ENCODE assay signal across 9 cellular contexts in the genomic region with DNA sequence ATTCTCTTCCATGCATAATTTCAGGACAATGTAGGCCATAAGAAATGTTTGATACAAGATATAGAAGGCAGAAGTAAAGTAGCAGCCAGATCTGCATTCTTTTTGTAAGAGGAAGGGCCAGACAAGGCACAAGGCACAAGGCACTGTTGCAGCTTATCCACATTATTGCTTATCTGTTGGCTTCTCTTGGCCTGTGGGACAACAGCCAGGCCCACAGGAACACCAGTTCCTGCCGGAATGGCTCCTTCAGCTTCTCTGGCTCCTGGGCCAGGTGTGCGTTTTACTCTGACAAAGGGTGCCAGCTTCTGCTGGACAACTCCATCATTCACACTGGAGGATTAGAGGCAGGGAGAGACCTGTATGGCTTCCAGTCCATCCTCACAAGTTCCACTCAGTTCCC.
"Had no signal": no experiment of that assay in that cellular context is flagged by ENCODE, and none has a peak within 500 bp of the region (broad histone marks: within the 10 kb centered on the region; RNA-seq: fewer than 3 reads in every experiment).

No MANE protein-coding gene starts in this region.

- H3K4me3 ChIP-seq: GM23338, K562 had no signal

- ATAC-seq: GM23338, K562 had no signal

- FAIRE-seq: H1, H54, HTR-8/SVneo, K562 had no signal

- H3K9me3 Mint-ChIP-seq: GM23338, H9 had no signal

- H3K4me3 Mint-ChIP-seq: GM23338, H9 had no signal

- H3K27ac Mint-ChIP-seq: GM23338 had no signal

- DNase-seq: H9, HCEC 1CT, IMR-90, KG1 had no signal
